In the genomic region with DNA sequence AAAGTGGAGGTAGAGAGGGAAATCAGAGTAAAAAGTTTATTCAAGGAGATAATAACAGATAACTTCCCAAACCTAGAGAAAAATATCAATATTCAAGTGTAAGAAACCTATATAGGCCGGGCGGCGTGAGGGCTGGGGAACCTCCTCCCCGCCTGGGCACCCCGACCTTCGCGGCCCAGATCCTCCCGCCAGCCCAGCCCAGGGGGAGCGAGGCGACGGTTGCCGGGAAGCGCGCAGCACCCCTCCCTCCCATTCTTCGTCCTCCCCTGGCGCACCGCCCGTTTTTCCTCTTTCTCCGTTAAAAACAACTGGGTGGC, we compare ENCODE assay signal across 1 cellular context.
A peak's percentile ranks its signal among the peaks of the same experiment; 100 is the strongest.
TF ChIP-seq lines count a peak whose summit lies in the region.

No MANE protein-coding gene starts in this region.

TF ChIP-seq in GM23338, 12 proteins besides CTCF, POLR2A, EP300 and RAD21 (continued from another document):
- TF ChIP-seq, protein P1, sequence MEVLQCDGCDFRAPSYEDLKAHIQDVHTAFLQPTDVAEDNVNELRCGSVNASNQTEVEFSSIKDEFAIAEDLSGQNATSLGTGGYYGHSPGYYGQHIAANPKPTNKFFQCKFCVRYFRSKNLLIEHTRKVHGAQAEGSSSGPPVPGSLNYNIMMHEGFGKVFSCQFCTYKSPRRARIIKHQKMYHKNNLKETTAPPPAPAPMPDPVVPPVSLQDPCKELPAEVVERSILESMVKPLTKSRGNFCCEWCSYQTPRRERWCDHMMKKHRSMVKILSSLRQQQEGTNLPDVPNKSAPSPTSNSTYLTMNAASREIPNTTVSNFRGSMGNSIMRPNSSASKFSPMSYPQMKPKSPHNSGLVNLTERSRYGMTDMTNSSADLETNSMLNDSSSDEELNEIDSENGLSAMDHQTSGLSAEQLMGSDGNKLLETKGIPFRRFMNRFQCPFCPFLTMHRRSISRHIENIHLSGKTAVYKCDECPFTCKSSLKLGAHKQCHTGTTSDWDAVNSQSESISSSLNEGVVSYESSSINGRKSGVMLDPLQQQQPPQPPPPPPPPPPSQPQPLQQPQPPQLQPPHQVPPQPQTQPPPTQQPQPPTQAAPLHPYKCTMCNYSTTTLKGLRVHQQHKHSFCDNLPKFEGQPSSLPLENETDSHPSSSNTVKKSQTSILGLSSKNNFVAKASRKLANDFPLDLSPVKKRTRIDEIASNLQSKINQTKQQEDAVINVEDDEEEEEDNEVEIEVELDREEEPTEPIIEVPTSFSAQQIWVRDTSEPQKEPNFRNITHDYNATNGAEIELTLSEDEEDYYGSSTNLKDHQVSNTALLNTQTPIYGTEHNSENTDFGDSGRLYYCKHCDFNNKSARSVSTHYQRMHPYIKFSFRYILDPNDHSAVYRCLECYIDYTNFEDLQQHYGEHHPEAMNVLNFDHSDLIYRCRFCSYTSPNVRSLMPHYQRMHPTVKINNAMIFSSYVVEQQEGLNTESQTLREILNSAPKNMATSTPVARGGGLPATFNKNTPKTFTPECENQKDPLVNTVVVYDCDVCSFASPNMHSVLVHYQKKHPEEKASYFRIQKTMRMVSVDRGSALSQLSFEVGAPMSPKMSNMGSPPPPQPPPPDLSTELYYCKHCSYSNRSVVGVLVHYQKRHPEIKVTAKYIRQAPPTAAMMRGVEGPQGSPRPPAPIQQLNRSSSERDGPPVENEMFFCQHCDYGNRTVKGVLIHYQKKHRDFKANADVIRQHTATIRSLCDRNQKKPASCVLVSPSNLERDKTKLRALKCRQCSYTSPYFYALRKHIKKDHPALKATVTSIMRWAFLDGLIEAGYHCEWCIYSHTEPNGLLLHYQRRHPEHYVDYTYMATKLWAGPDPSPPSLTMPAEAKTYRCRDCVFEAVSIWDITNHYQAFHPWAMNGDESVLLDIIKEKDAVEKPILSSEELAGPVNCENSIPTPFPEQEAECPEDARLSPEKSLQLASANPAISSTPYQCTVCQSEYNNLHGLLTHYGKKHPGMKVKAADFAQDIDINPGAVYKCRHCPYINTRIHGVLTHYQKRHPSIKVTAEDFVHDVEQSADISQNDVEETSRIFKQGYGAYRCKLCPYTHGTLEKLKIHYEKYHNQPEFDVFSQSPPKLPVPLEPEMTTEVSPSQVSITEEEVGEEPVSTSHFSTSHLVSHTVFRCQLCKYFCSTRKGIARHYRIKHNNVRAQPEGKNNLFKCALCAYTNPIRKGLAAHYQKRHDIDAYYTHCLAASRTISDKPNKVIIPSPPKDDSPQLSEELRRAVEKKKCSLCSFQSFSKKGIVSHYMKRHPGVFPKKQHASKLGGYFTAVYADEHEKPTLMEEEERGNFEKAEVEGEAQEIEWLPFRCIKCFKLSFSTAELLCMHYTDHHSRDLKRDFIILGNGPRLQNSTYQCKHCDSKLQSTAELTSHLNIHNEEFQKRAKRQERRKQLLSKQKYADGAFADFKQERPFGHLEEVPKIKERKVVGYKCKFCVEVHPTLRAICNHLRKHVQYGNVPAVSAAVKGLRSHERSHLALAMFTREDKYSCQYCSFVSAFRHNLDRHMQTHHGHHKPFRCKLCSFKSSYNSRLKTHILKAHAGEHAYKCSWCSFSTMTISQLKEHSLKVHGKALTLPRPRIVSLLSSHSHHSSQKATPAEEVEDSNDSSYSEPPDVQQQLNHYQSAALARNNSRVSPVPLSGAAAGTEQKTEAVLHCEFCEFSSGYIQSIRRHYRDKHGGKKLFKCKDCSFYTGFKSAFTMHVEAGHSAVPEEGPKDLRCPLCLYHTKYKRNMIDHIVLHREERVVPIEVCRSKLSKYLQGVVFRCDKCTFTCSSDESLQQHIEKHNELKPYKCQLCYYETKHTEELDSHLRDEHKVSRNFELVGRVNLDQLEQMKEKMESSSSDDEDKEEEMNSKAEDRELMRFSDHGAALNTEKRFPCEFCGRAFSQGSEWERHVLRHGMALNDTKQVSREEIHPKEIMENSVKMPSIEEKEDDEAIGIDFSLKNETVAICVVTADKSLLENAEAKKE (CRISPR knock-in tag; IDR thresholded peaks at IDR 0.05), result no peak
- TF ChIP-seq, protein P2, sequence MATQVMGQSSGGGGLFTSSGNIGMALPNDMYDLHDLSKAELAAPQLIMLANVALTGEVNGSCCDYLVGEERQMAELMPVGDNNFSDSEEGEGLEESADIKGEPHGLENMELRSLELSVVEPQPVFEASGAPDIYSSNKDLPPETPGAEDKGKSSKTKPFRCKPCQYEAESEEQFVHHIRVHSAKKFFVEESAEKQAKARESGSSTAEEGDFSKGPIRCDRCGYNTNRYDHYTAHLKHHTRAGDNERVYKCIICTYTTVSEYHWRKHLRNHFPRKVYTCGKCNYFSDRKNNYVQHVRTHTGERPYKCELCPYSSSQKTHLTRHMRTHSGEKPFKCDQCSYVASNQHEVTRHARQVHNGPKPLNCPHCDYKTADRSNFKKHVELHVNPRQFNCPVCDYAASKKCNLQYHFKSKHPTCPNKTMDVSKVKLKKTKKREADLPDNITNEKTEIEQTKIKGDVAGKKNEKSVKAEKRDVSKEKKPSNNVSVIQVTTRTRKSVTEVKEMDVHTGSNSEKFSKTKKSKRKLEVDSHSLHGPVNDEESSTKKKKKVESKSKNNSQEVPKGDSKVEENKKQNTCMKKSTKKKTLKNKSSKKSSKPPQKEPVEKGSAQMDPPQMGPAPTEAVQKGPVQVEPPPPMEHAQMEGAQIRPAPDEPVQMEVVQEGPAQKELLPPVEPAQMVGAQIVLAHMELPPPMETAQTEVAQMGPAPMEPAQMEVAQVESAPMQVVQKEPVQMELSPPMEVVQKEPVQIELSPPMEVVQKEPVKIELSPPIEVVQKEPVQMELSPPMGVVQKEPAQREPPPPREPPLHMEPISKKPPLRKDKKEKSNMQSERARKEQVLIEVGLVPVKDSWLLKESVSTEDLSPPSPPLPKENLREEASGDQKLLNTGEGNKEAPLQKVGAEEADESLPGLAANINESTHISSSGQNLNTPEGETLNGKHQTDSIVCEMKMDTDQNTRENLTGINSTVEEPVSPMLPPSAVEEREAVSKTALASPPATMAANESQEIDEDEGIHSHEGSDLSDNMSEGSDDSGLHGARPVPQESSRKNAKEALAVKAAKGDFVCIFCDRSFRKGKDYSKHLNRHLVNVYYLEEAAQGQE (IDR thresholded peaks at IDR 0.05; ENCODE audit: unreplicated experiment), result no peak
- TF ChIP-seq POLR2AphosphoS5 (IDR thresholded peaks at IDR 0.05; ENCODE audit: low read depth), result no peak
- TF ChIP-seq CREB1 (CRISPR knock-in tag; IDR thresholded peaks at IDR 0.05; ENCODE audit: low read depth), result 0 out of 2 replicates have a peak, but pooled peaks have one; percentile 15
